ENCODE assay signal across 8 cellular contexts in the genomic region with DNA sequence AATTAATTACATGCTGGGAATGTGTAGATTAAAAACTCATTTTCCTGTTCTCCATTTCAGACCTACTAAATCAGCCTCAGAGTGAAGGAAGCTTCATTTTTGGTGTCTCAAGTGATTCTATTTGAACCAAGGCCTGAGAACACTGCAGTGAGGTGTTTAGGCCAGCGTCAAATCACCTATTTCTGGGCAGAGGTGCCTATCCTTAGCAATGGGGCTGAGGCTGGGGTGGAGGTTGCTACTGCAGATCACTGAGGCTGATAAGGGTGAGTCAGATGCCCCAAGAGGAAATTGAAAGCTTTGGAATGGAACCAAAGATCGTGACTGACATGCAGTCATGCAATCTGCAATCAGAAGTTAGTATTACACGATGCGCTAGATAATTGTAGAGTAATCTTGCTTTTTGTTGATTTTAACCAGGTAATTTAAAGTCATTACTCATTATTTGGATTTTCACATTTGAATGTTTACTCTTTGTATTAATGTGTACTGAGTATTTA. TPM values are rescaled to one million over a fixed set of nuclear protein-coding genes. Genes with fewer than 3 reads are reported as not detected.
DNase-seq lines count a peak whose midpoint lies in the region; ATAC-seq, FAIRE-seq and TF ChIP-seq lines count a peak whose summit lies in the region.

No MANE protein-coding gene starts in this region.

- no peak overlapping the region for H2AFZ ChIP-seq in GM23248

- H3K27me3 ChIP-seq in GM23248 (replicated peaks; ENCODE audit: insufficient read depth) (no peaks in the 10 kb centered on the region), small intestine (ENCODE audit: control insufficient read depth in 2 of 2, insufficient read depth in 2 of 2, low read length in 2 of 2) (peaks cover 0 to 2% of the 10 kb centered on the region in 2 donors)

- H3K9ac ChIP-seq in GM23248, result peak overlapping the region; percentile 70

- no peak for FAIRE-seq in small intestine (lab: Jason Lieb, UNC)

- H3F3A ChIP-seq in GM23248 (ENCODE audit: insufficient read depth), result peaks cover 34% of the 10 kb centered on the region

- peaks cover 7% of the 10 kb centered on the region; the same call in 1 of the 2 replicates for H3K79me2 ChIP-seq in GM23248 (ENCODE audit: insufficient read depth)

- H3K9me3 ChIP-seq in GM23248 (ENCODE audit: low read depth), result no peaks in the 10 kb centered on the region
- H3K9me3 ChIP-seq in small intestine (ENCODE audit: control insufficient read depth, low read depth), result no peaks in the 10 kb centered on the region

- no peaks in the 10 kb centered on the region for H4K20me1 ChIP-seq in GM23248 (ENCODE audit: insufficient read depth)

- H3K4me3 ChIP-seq in GM23248, result peak overlapping the region; percentile 24; the same call in 1 of the 2 replicates
- no peak overlapping the region for H3K4me3 ChIP-seq in fibroblast of the aortic adventitia (ENCODE audit: low read depth, low read length)
- H3K4me3 ChIP-seq in small intestine (ENCODE audit: low read depth in 1 of 2, low read length in 2 of 2), result no peak overlapping the region

- TF ChIP-seq CTCF in fibroblast of the aortic adventitia (IDR thresholded peaks at IDR 0.05; ENCODE audit: insufficient read depth, low read length), result no peak

- H3K27ac ChIP-seq in GM23248 (peak overlapping the region; percentile 97), small intestine (ENCODE audit: low read depth in 1 of 2, low read length in 1 of 2) (peak overlapping the region; percentile 37 to 93)

- H3K4me1 ChIP-seq in GM23248 (ENCODE audit: insufficient read depth) (peaks cover 24% of the 10 kb centered on the region), small intestine (ENCODE audit: control insufficient read depth in 2 of 2, insufficient read depth in 1 of 2, low read depth in 1 of 2, low read length in 1 of 2) (peaks cover 2 to 6% of the 10 kb centered on the region in 2 donors)

- DNase-seq in GM23248, result peak; percentile 87
- DNase-seq in OCI-M1 (lab: John Stamatoyannopoulos, UW), result peak; percentile 78
- peak; percentile 60 for DNase-seq in activated T-cell treated with anti-CD3 and anti-CD28 coated beads for 48 hours (ENCODE audit: low read depth)
- peak; percentile 87 for DNase-seq in fibroblast of the aortic adventitia (ENCODE audit: low read depth)
- DNase-seq in small intestine, result peak; percentile 84
- DNase-seq in NCI-H2107 treated with DMSO at 0.1 percent for 48 hours (lab: John Stamatoyannopoulos, UW; ENCODE audit: unreplicated experiment), result no peak

- H3K36me3 ChIP-seq in GM23248 (ENCODE audit: low read depth) (no peaks in the 10 kb centered on the region), small intestine (ENCODE audit: control insufficient read depth in 2 of 2, insufficient read depth in 2 of 2, low read length in 2 of 2) (no peaks in the 10 kb centered on the region)

- 14 to 19% methylated on average over 4 of the region's 4 CpGs for WGBS in GM23248 (ENCODE audit: low coverage in 1 of 2, low lambda C conversion rate in 2 of 2, missing lambda C conversion rate in 2 of 2), 2 experiments
- WGBS in small intestine, 3 donors, result 3 to 33% (median 20%) methylated on average over 4 of the region's 4 CpGs

- ATAC-seq in GM18517 (IDR thresholded peaks at IDR 0.05; ENCODE audit: unreplicated experiment) (no peak), HG02623 (IDR thresholded peaks at IDR 0.05; ENCODE audit: unreplicated experiment) (no peak)

- in situ Hi-C loops in GM23248 (cut with MboI), result loop anchor here (25.0 kb wide), 2 partner anchors 642 to 842 kb away; no protein-coding TSS in a partner anchor

- no peaks in the 10 kb centered on the region for H3K9me2 ChIP-seq in GM23248 (ENCODE audit: insufficient read depth)

- H3K4me2 ChIP-seq in GM23248 (ENCODE audit: unreplicated experiment), result peak overlapping the region; percentile 61

RNA-seq across cellular contexts. Expression of a gene that starts 4.4 kb away (rescaled TPM):
- 464 and 477 TPM in 2 replicates for total RNA-seq in GM23248 (2014; rRNA removed; shearing (Covaris generic))
- polyA plus RNA-seq in GM23248 (2016; fragmentation: Nextera tagmentation; extraction: Ambion mirVana), result 255 and 258 TPM in 2 replicates
- total RNA-seq in fibroblast of the aortic adventitia (ENCODE audit: low replicate concordance), result 350 and 651 TPM in 2 replicates
- 10 to 100 TPM; 39.4 to 64.2 (median 59.0) TPM for polyA plus RNA-seq in small intestine
